18 cellular contexts compared by ENCODE assay signal in the genomic region with DNA sequence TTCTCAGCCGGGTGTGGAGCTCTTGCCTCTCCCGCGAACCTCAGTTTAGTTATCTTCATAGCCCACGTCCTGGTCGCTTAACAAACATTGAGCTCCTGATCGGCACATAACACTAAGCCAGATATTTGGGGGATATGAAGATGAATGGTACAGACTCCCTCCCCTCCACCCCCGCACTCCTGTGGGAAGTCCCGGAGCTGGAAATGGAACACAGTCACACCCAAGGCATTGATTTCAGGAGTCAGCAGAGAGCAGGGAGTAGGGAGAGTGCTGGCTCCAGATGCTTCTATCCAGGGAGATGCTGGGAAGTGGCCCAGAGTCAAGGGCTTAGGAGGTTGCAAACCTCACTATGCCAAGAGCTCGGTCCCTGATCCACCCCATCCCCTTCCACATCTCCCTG. TPM values are rescaled to one million over a fixed set of nuclear protein-coding genes. Genes with fewer than 3 reads are reported as not detected.
"Had no signal": no experiment of that assay in that cellular context is flagged by ENCODE, and none has a peak within 500 bp of the region (broad histone marks: within the 10 kb centered on the region; RNA-seq: fewer than 3 reads in every experiment).

No MANE protein-coding gene starts in this region.

- DNase-seq: activated B cell treated with CpG ODN at 0.5 μM for 24 hours; activated CD4-positive, alpha-beta T cell treated with anti-CD3 and anti-CD28 coated beads for 48 hours; activated CD8-positive, alpha-beta T cell treated with anti-CD3 and anti-CD28 coated beads for 36 hours; activated effector memory CD4-positive, alpha-beta T cell treated with anti-CD3 and anti-CD28 coated beads, Interleukin-2, amount 50 U/mL, for 16 hours; activated T-cell treated with anti-CD3 and anti-CD28 coated beads, Interleukin-2, amount 50 U/mL, for 48 hours; amniotic stem cell; effector CD4-positive, alpha-beta T cell; esophagus squamous epithelium; natural killer cell; stimulated activated CD4-positive, alpha-beta T cell treated with anti-CD3 and anti-CD28 coated beads, Interleukin-1b, Interleukin-23, amount 100 ng/mL, for 48 hours; stimulated activated naive CD8-positive, alpha-beta T cell treated with anti-CD3 and anti-CD28 coated beads, Interleukin-15, amount 100 ng/mL, for 72 hours had no signal

- H3K4me3 ChIP-seq: coronary artery, esophagus squamous epithelium, upper lobe of right lung had no signal

- H3K9me3 ChIP-seq: esophagus squamous epithelium, upper lobe of right lung had no signal

- H3K27me3 ChIP-seq: esophagus squamous epithelium, upper lobe of right lung had no signal

- H3K4me1 ChIP-seq: upper lobe of right lung had no signal

- H3K27ac ChIP-seq: coronary artery, esophagus squamous epithelium, upper lobe of right lung had no signal

- ATAC-seq: activated CD8-positive, alpha-beta T cell treated with anti-CD3 and anti-CD28 coated beads for 36 hours; natural killer cell; stimulated activated naive CD8-positive, alpha-beta T cell treated with anti-CD3 and anti-CD28 coated beads, Interleukin-15, amount 100 ng/mL, for 72 hours; upper lobe of right lung had no signal

RNA-seq across cellular contexts. Expression of a gene that starts 26.1 kb away (rescaled TPM):
- total RNA-seq: lung microvascular endothelial cell; osteoblast; pulmonary artery endothelial cell; sciatic nerve; T-helper 2 cell treated with Interferon-gamma antibody and Interleukin-4, amounts not matched to agents 100 ng/mL and 5 ng/mL, for 36 hours; upper lobe of right lung had no signal
